Comparison of ENCODE assay signal across 29 cellular contexts in the genomic region with DNA sequence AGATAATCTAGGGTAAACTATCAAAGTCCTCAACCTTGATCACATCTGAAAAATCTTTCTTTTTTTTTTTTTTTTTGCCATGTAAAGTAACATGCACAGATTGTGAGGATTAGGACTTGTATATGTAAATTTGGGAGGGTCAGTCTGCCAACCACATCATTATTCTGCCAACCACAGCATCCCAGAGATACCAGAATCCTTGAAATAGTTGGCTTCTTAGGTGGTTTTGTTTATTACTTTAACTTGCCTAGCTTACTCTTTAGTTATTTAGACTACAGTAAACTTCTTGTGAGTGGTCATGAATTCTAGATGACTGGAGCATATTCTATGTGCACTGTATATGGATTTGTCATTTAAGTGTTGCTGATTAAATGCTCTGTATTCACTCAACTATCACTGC.
"Had no signal": no experiment of that assay in that cellular context is flagged by ENCODE, and none has a peak within 500 bp of the region (broad histone marks: within the 10 kb centered on the region; RNA-seq: fewer than 3 reads in every experiment).

No MANE protein-coding gene starts in this region.

- H3K27ac Mint-ChIP-seq: activated naive CD4-positive, alpha-beta T cell treated with anti-CD3 and anti-CD28 coated beads, Interleukin-2, amount 50 U/mL, for 72 hours; activated T-cell treated with anti-CD3 and anti-CD28 coated beads, Interleukin-2, amount 50 U/mL, for 72 hours; nephron; progenitor cell of endocrine pancreas; stimulated activated naive B cell treated with anti-CD40 and anti-IgM and Interleukin-4, amounts not matched to agents 10 μg/mL and 1 μg/mL and 100 μg/mL, for 72 hours; T-helper 2 cell treated with Interferon-gamma antibody and Interleukin-4, amounts not matched to agents 5 μg/mL and 100 μg/mL, for 36 hours had no signal

- H3K36me3 Mint-ChIP-seq: stimulated activated naive B cell treated with anti-CD40 and anti-IgM and Interleukin-4, amounts not matched to agents 10 μg/mL and 1 μg/mL and 100 μg/mL, for 72 hours had no signal

- H3K4me1 ChIP-seq: left ventricle myocardium inferior, right lobe of liver, suprapubic skin, tibial artery had no signal

- ATAC-seq: activated naive CD4-positive, alpha-beta T cell treated with anti-CD3 and anti-CD28 coated beads, Interleukin-2, amount 50 U/mL, for 72 hours; activated T-cell treated with anti-CD3 and anti-CD28 coated beads, Interleukin-2, amount 50 U/mL, for 72 hours; right lobe of liver; stimulated activated naive B cell treated with anti-CD40 and anti-IgM and Interleukin-4, amounts not matched to agents 10 μg/mL and 1 μg/mL and 100 μg/mL, for 72 hours had no signal

- H3K36me3 ChIP-seq: brain microvascular endothelial cell, left ventricle myocardium inferior, neutrophil, ovary, right lobe of liver, suprapubic skin, tibial artery had no signal

- H3K9me3 Mint-ChIP-seq: stimulated activated naive B cell treated with anti-CD40 and anti-IgM and Interleukin-4, amounts not matched to agents 10 μg/mL and 1 μg/mL and 100 μg/mL, for 72 hours; T-helper 2 cell treated with Interferon-gamma antibody and Interleukin-4, amounts not matched to agents 5 μg/mL and 100 μg/mL, for 36 hours had no signal

- H3K27me3 ChIP-seq: brain microvascular endothelial cell, ovary, right lobe of liver, suprapubic skin, tibial artery had no signal

- H3K4me1 Mint-ChIP-seq: stimulated activated naive B cell treated with anti-CD40 and anti-IgM and Interleukin-4, amounts not matched to agents 10 μg/mL and 1 μg/mL and 100 μg/mL, for 72 hours had no signal

- DNase-seq: activated CD4-positive, alpha-beta T cell treated with anti-CD3 and anti-CD28 coated beads for 4 hours; activated CD4-positive, alpha-beta T cell treated with anti-CD3 and anti-CD28 coated beads, Interleukin-2, amount 50 U/mL, for 4 hours; activated naive CD4-positive, alpha-beta T cell; activated T-cell treated with anti-CD3 and anti-CD28 coated beads for 4 hours; activated T-cell treated with anti-CD3 and anti-CD28 coated beads, Interleukin-2, amount 50 U/mL, for 72 hours; aorta; brain microvascular endothelial cell; dorsolateral prefrontal cortex; effector memory CD4-positive, alpha-beta T cell; foreskin melanocyte; kidney glomerular epithelial cell; left ventricle myocardium inferior; ovary; right lobe of liver; stimulated activated CD4-positive, alpha-beta T cell treated with anti-CD3 and anti-CD28 coated beads, Interleukin-1b, Interleukin-23, amount 100 ng/mL, for 48 hours; stimulated activated CD4-positive, alpha-beta T cell treated with anti-CD3 and anti-CD28 coated beads, Interleukin-4, amount 100 ng/mL, for 4 hours; stimulated activated CD8-positive, alpha-beta memory T cell treated with anti-CD3 and anti-CD28 coated beads, Interleukin-4, amount 100 ng/mL, for 48 hours; stimulated activated naive B cell treated with anti-CD40 and anti-IgM and Interleukin-4, amounts not matched to agents 10 μg/mL and 1 μg/mL and 100 μg/mL, for 72 hours; T-helper 1 cell; tibial artery had no signal

- H3K4me3 Mint-ChIP-seq: activated T-cell treated with anti-CD3 and anti-CD28 coated beads, Interleukin-2, amount 50 U/mL, for 72 hours; nephron; stimulated activated naive B cell treated with anti-CD40 and anti-IgM and Interleukin-4, amounts not matched to agents 10 μg/mL and 1 μg/mL and 100 μg/mL, for 72 hours; T-helper 2 cell treated with Interferon-gamma antibody and Interleukin-4, amounts not matched to agents 5 μg/mL and 100 μg/mL, for 36 hours had no signal

- H3K27ac ChIP-seq: coronary artery, dorsolateral prefrontal cortex, left ventricle myocardium inferior, ovary, right lobe of liver, skin epidermis, suprapubic skin, tibial artery had no signal

- H3K9me3 ChIP-seq: left ventricle myocardium inferior, neutrophil, ovary, right lobe of liver, suprapubic skin, tibial artery had no signal

- H3K4me3 ChIP-seq: coronary artery, dorsolateral prefrontal cortex, left ventricle myocardium inferior, lung, ovary, right lobe of liver, skin epidermis, suprapubic skin, tibial artery had no signal
